Comparison of ENCODE assay signal across 7 cellular contexts in the genomic region with DNA sequence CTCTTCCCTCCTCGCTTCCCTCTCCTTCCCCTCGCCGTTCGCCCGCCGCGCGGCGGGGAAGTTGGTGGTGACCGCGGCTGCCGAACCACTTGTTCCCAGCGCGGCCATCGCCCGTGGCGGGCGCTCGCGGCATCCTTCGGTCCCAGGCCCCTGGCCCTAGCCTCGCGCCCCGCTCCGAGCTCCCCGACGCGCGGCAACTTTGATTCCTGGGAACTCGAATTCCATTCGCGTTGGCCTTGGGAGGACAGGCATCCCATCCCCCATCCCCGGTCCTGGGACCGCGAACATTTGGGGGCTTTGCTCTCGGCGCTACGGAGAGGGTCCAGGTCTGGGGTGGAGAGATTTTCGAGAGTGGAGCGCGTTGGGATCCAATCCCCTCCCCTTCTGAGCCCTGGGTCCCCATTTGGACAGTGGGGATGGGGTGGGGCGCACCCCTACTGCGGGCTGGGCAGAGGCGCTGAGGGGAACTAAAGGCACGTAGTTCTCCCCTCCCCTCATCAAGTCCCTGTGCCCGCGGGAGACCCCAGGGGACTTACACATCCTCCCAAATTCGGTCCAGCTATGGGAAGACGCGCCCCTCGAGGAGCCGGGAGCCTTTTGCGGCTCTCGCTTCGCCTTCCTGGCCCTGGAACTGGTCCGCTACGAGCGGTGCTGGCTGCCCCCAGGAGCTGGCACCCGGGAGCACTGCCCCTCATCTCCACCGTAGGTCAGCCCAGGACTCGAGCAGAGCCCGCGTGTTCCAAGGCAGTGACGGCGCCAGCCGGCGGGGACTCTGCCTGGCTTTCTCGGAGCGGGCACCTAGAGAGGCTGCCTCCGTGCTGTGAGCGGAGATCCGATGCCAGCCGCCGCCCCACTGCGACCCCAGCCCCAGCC. TPM values are rescaled to one million over a fixed set of nuclear protein-coding genes. Genes with fewer than 3 reads are reported as not detected.
DNase-seq lines count a peak whose midpoint lies in the region; FAIRE-seq and TF ChIP-seq lines count a peak whose summit lies in the region.

No MANE protein-coding gene starts in this region.

- no peak overlapping the region for H3K27ac ChIP-seq in GM23248
- no peak overlapping the region for H3K27ac ChIP-seq in SJSA1
- H3K27ac ChIP-seq in iPS DF 6.9 (ENCODE audit: low read length), result no peak overlapping the region
- peak overlapping the region in 3 of 4 donors; percentile 2 to 79 (median 34) for H3K27ac ChIP-seq in sigmoid colon

- H3K9me3 ChIP-seq in GM23248 (ENCODE audit: low read depth) (no peaks in the 10 kb centered on the region), SJSA1 (replicated peaks) (peaks cover 2% of the 10 kb centered on the region; the same call in 1 of the 2 replicates), iPS DF 6.9 (ENCODE audit: control insufficient read depth, insufficient read depth, low read length) (no peaks in the 10 kb centered on the region), sigmoid colon (no peaks in the 10 kb centered on the region)

- DNase-seq in GM23248 (no peak), SJSA1 (ENCODE audit: low read depth in 1 of 2, low spot score in 2 of 2) (peak in 1 of 2 experiments; percentile 42), iPS DF 6.9 (ENCODE audit: low read depth, low spot score) (no peak), sigmoid colon (no peak), KBM-7 (no peak), D721Med (ENCODE audit: insufficient read length, low spot score) (no peak), HK-2 (ENCODE audit: unreplicated experiment) (no peak)

- H3K4me1 ChIP-seq in GM23248 (ENCODE audit: insufficient read depth), result no peaks in the 10 kb centered on the region
- H3K4me1 ChIP-seq in SJSA1 (replicated peaks), result peaks cover 15% of the 10 kb centered on the region
- H3K4me1 ChIP-seq in iPS DF 6.9 (ENCODE audit: control insufficient read depth, insufficient read depth, low read length), result peaks cover 11% of the 10 kb centered on the region
- peaks cover 0 to 26% (median 18%) of the 10 kb centered on the region in 4 donors for H3K4me1 ChIP-seq in sigmoid colon

- peaks cover 86% of the 10 kb centered on the region for H3K27me3 ChIP-seq in GM23248 (replicated peaks; ENCODE audit: insufficient read depth)
- H3K27me3 ChIP-seq in SJSA1 (replicated peaks), result peaks cover 51% of the 10 kb centered on the region
- peaks cover 27% of the 10 kb centered on the region for H3K27me3 ChIP-seq in iPS DF 6.9 (ENCODE audit: control insufficient read depth, insufficient read depth, low read length)
- H3K27me3 ChIP-seq in sigmoid colon, result peaks cover 25 to 56% (median 49%) of the 10 kb centered on the region in 3 donors

- FAIRE-seq in D721Med (lab: Jason Lieb, UNC), result no peak

- intact Hi-C loops in sigmoid colon (cut with DNase I), result loop anchor here (2.0 to 5.0 kb wide), 5 partner anchors 80 to 415 kb away; partner anchors contain the start of gene SLC29A3

- 2 to 3% methylated on average over 58 to 73 of the region's 75 CpGs for WGBS in GM23248 (ENCODE audit: low coverage in 1 of 2, low lambda C conversion rate in 2 of 2, missing lambda C conversion rate in 2 of 2), 2 experiments
- WGBS in iPS DF 6.9 (ENCODE audit: insufficient coverage, insufficient read length), result no CpG with 5 or more reads among the region's 75 CpGs
- 2 to 3% methylated on average over 75 of the region's 75 CpGs for WGBS in sigmoid colon, 2 donors

- peak overlapping the region; percentile 12 for H3K4me2 ChIP-seq in GM23248 (ENCODE audit: unreplicated experiment)

- H4K20me1 ChIP-seq in GM23248 (ENCODE audit: insufficient read depth), result no peaks in the 10 kb centered on the region

- H3K36me3 ChIP-seq in GM23248 (ENCODE audit: low read depth) (no peaks in the 10 kb centered on the region), SJSA1 (no peaks in the 10 kb centered on the region), iPS DF 6.9 (ENCODE audit: control insufficient read depth, insufficient read depth, low read length) (no peaks in the 10 kb centered on the region), sigmoid colon (no peaks in the 10 kb centered on the region)

- in situ Hi-C loops in GM23248 (cut with MboI) (no loop called here), KBM-7 (cut with MboI; ENCODE audit: low pct_unique_long_range_greater_than_20kb, low sequenced_read_pairs) (no loop called here)

- H2AFZ ChIP-seq in GM23248, result no peak overlapping the region

- no peaks in the 10 kb centered on the region for H3F3A ChIP-seq in GM23248 (ENCODE audit: insufficient read depth)

- no peaks in the 10 kb centered on the region for H3K9me2 ChIP-seq in GM23248 (ENCODE audit: insufficient read depth)

- H3K4me3 ChIP-seq in GM23248 (peak overlapping the region; percentile 14; the same call in 1 of the 2 replicates), SJSA1 (peak overlapping the region; percentile 27), iPS DF 6.9 (ENCODE audit: low read length) (peak overlapping the region; percentile 38; the same call in 1 of the 2 replicates), sigmoid colon (peak overlapping the region; percentile 43 to 61 (median 52))

- no peak overlapping the region for H3K9ac ChIP-seq in GM23248

- no peaks in the 10 kb centered on the region for H3K79me2 ChIP-seq in GM23248 (ENCODE audit: insufficient read depth)

- TF ChIP-seq POLR2A in sigmoid colon (IDR thresholded peaks at IDR 0.05), result no peak

- no peak for TF ChIP-seq CTCF in sigmoid colon (IDR thresholded peaks at IDR 0.05)
- TF ChIP-seq CTCF in D721Med (IDR thresholded peaks at IDR 0.05; ENCODE audit: insufficient read depth, missing control alignments), result no peak

- TF ChIP-seq EP300 in sigmoid colon (IDR thresholded peaks at IDR 0.05), result no peak

RNA-seq across cellular contexts. Expression of gene CDH23, which starts 0.9 kb away (rescaled TPM):
- total RNA-seq in GM23248 (2014; rRNA removed; shearing (Covaris generic)), result 0.38 TPM in 1 of 2 replicates, not detected in the other
- polyA plus RNA-seq in GM23248 (2016; fragmentation: Nextera tagmentation; extraction: Ambion mirVana) (0.08 and 0.09 TPM in 2 replicates), sigmoid colon (1 to 10 TPM; 1.5 to 2.1 (median 1.8) TPM)
- total RNA-seq in SJSA1 (2014; rRNA removed; shearing (Covaris generic)), result 0.16 and 0.37 TPM in 2 replicates
- 1 to 10 TPM; 3.0 to 7.2 (median 3.7) TPM for total RNA-seq in sigmoid colon

Comparison
In these comparisons a context has a peak if more than half of its experiments do, and no peak if none do; other contexts are left out.
1. H3K27ac ChIP-seq: peak in sigmoid colon (3 of 4); none in GM23248 (single experiment), SJSA1 (single experiment) and iPS DF 6.9 (single experiment).
2. Peak in every context shown above with its lines, with median percentiles within 50 percentile points of each other: H3K4me3 ChIP-seq.